20 cellular contexts compared by ENCODE assay signal in genomic region chr14:67575684-67576083, GRCh38. TPM values are rescaled to one million over a fixed set of nuclear protein-coding genes. Genes with fewer than 3 reads are reported as not detected.
DNase-seq lines count a peak whose midpoint lies in the region; ATAC-seq, FAIRE-seq and TF ChIP-seq lines count a peak whose summit lies in the region.
"Had no signal": no experiment of that assay in that cellular context is flagged by ENCODE, and none has a peak within 500 bp of the region (broad histone marks: within the 10 kb centered on the region; RNA-seq: fewer than 3 reads in every experiment).

No MANE protein-coding gene starts in this region.

- peak; percentile 66 for FAIRE-seq in bronchial epithelial cell (lab: Jason Lieb, UNC)

- H3K27me3 ChIP-seq in bronchial epithelial cell (ENCODE audit: control insufficient read depth, insufficient read depth, low read length): no peaks in the 10 kb centered on the region
- no peaks in the 10 kb centered on the region for H3K27me3 ChIP-seq in H7 (ENCODE audit: control insufficient read depth, insufficient read depth, low read length)

- H3K4me3 ChIP-seq in bronchial epithelial cell (ENCODE audit: low read depth, low read length) (no peak overlapping the region), H7 (ENCODE audit: insufficient read depth, low read depth, low read length) (no peak overlapping the region)
- H3K4me3 ChIP-seq: GM23338 had no signal

- ATAC-seq in HG03460 (IDR thresholded peaks at IDR 0.05; ENCODE audit: unreplicated experiment) (no peak), GM21717 (IDR thresholded peaks at IDR 0.05; ENCODE audit: unreplicated experiment) (no peak)
- ATAC-seq: activated CD8-positive, alpha-beta memory T cell treated with anti-CD3 and anti-CD28 coated beads, Interleukin-2, amount 10 ng/mL, durations not matched to agents 7 days and 5 days; GM23338; left colon; T-helper 17 cell had no signal

- TF ChIP-seq CTCF in bronchial epithelial cell (IDR thresholded peaks at IDR 0.05; ENCODE audit: insufficient read depth, low read length, severe bottlenecking) (peak; percentile 0), GM20000 (IDR thresholded peaks at IDR 0.05; ENCODE audit: extremely low read depth, missing control alignments) (no peak)

- DNase-seq in EL (peak; percentile 23), NCI-H226 (peak; percentile 14), bronchial epithelial cell (ENCODE audit: low read depth) (peak; percentile 59), mucosa of gallbladder (ENCODE audit: low spot score) (peak; percentile 78), H7 (no peak), GM20000 (ENCODE audit: low spot score) (no peak)
- DNase-seq: activated CD4-positive, CD25-positive, alpha-beta regulatory T cell treated with anti-CD3 and anti-CD28 coated beads, Interleukin-2, amount 50 U/mL, for 72 hours; activated CD8-positive, alpha-beta memory T cell treated with anti-CD3 and anti-CD28 coated beads, Interleukin-2, amount 10 ng/mL, durations not matched to agents 7 days and 5 days; activated gamma-delta T cell; Caco-2; cerebellar nuclear complex; foreskin fibroblast; left colon; NK-92 treated with Interleukin-12 subunit alpha and Interleukin-12 subunit beta, amount 100 ng/mL, for 24 hours; SHP77; stimulated activated CD4-positive, alpha-beta T cell treated with anti-CD3 and anti-CD28 coated beads, Interleukin-2, amount 100 ng/mL, for 48 hours; T-helper 17 cell had no signal

- H3K36me3 ChIP-seq in bronchial epithelial cell (ENCODE audit: control insufficient read depth, insufficient read depth, low read length) (no peaks in the 10 kb centered on the region), H7 (replicated peaks; ENCODE audit: control insufficient read depth, insufficient read depth, low read length) (peaks cover 22% of the 10 kb centered on the region)

RNA-seq across cellular contexts. Expression of gene PIGH, which starts 24.4 kb away (rescaled TPM):
- total RNA-seq in bronchial epithelial cell: 17.9 and 19.1 TPM in 2 replicates
- 41.5 TPM for total RNA-seq in mucosa of gallbladder
- 8.2 and 8.8 TPM in 2 replicates for total RNA-seq in H7 (2014; rRNA removed; shearing (Covaris generic))

RNA-seq across cellular contexts. Expression of gene PLEKHH1, which starts 42.6 kb away (rescaled TPM):
- 4.4 and 4.7 TPM in 2 replicates for total RNA-seq in bronchial epithelial cell
- total RNA-seq in mucosa of gallbladder: 35.6 TPM
- 16.5 and 22.2 TPM in 2 replicates for total RNA-seq in H7 (2014; rRNA removed; shearing (Covaris generic))

RNA-seq across cellular contexts. Expression of gene ARG2, which starts 44.0 kb away (rescaled TPM):
- total RNA-seq in bronchial epithelial cell (113 and 123 TPM in 2 replicates), mucosa of gallbladder (9.5 TPM)
- total RNA-seq in H7 (2014; rRNA removed; shearing (Covaris generic)): 32.1 and 40.9 TPM in 2 replicates

Comparison
In these comparisons a context has a peak if more than half of its experiments do, and no peak if none do; other contexts are left out.
1. DNase-seq: peak in EL (single experiment), NCI-H226 (single experiment), bronchial epithelial cell (single experiment) and mucosa of gallbladder (single experiment); none in H7 (single experiment) and GM20000 (single experiment).